Comparison of ENCODE assay signal across 1 cellular context in the genomic region with DNA sequence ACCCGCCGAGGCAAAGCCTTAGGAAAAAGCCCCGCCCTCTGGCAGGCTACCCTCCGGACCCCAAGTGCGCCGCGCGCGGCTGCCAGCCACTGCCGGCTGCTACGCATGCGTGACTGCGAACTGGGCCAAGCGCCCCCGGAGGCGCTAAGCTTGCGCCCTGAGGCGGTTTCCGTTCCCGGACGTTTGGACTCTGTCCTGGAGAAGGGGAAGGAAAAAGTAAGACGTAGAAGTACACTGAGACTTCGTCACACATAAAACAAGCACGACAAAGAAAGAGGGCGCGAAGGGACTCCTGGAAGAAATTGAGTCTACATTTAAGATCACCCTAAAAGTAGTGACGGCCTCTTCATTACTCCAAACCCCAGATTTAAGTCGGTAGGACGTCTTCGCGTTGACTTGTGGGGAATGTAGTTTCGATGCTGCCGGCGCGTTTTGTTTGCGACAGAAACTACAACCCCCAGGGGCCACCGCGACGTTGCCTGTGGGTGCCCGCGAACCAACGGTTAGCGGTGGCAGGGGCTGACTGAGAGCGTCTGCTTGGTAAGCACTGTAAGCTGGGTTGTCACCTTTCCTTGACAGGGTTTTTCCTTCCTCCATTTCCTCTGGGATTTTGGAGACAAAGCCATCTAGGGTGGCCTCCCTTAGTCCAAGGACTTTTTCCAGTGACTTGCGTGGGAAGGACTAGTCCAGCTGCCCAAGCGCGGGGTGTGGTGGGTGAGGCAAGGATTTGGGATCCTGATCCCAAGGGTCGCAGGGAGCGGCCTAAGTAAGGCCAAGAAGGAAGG.
A peak's percentile ranks its signal among the peaks of the same experiment; 100 is the strongest.
TF ChIP-seq lines count a peak whose summit lies in the region.

A gene (plus strand): TSS at position 472 of the 785 bp plus-strand sequence. CDS start 49,715 bp downstream, outside the sequence.

TF ChIP-seq in K562, 482 proteins besides CTCF, POLR2A, EP300 and RAD21 (continued from another document):
- TF ChIP-seq, protein P1, sequence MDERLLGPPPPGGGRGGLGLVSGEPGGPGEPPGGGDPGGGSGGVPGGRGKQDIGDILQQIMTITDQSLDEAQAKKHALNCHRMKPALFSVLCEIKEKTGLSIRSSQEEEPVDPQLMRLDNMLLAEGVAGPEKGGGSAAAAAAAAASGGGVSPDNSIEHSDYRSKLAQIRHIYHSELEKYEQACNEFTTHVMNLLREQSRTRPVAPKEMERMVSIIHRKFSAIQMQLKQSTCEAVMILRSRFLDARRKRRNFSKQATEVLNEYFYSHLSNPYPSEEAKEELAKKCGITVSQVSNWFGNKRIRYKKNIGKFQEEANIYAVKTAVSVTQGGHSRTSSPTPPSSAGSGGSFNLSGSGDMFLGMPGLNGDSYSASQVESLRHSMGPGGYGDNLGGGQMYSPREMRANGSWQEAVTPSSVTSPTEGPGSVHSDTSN (CRISPR knock-in tag; IDR thresholded peaks at IDR 0.05; ENCODE audit: low read depth) = no peak
- TF ChIP-seq, protein P1 (tag; conservative IDR thresholded peaks at IDR 0.05; ENCODE audit: low read depth) = no peak
- TF ChIP-seq FOXP1 (CRISPR knock-in tag; IDR thresholded peaks at IDR 0.05) (no peak), RCOR1 (IDR thresholded peaks at IDR 0.05; ENCODE audit: borderline replicate concordance in 1 of 2, low read depth in 2 of 2, low read length in 2 of 2) (peak in 1 of 2 experiments; percentile 47; a peak in 1 of 4 replicates), PRMT5 (CRISPR knock-in tag; IDR thresholded peaks at IDR 0.05) (no peak), KAT2B (IDR thresholded peaks at IDR 0.05; ENCODE audit: low read depth, low read length) (no peak), CTBP1 (IDR thresholded peaks at IDR 0.05; ENCODE audit: borderline replicate concordance) (peak; percentile 63; the same call in 1 of the 2 replicates), ATF1 (CRISPR knock-in tag; IDR thresholded peaks at IDR 0.05) (peak; percentile 86; the same call in 1 of the 2 replicates), ATF1 (tag; IDR thresholded peaks at IDR 0.05) (peak; percentile 99), ZNF76 (CRISPR knock-in tag; IDR thresholded peaks at IDR 0.05; ENCODE audit: borderline replicate concordance) (0 out of 2 replicates have a peak, but pooled peaks have one; percentile 14), HCFC1 (IDR thresholded peaks at IDR 0.05; ENCODE audit: low read depth, low read length) (peak; percentile 97), EP400 (IDR thresholded peaks at IDR 0.05) (peak; percentile 75), ZNF12 (CRISPR knock-in tag; IDR thresholded peaks at IDR 0.05) (no peak), FOXK1 (CRISPR knock-in tag; IDR thresholded peaks at IDR 0.05; ENCODE audit: borderline replicate concordance) (0 out of 2 replicates have a peak, but pooled peaks have one; percentile 19), KAT8 (IDR thresholded peaks at IDR 0.05; ENCODE audit: low read depth) (no peak), KLF1 (tag; IDR thresholded peaks at IDR 0.05) (no peak), TCF3 (CRISPR knock-in tag; IDR thresholded peaks at IDR 0.05) (0 out of 2 replicates have a peak, but pooled peaks have one; percentile 2), SRF (CRISPR knock-in tag; IDR thresholded peaks at IDR 0.05) (peak in 1 of 2 experiments; percentile 63; a peak in 2 of 4 replicates), HEY1 (CRISPR knock-in tag; IDR thresholded peaks at IDR 0.05; ENCODE audit: borderline replicate concordance) (no peak), KHSRP (IDR thresholded peaks at IDR 0.05) (no peak), RBBP5 (IDR thresholded peaks at IDR 0.05; ENCODE audit: borderline replicate concordance, insufficient read depth, low read length, poor library complexity, severe bottlenecking) (peak; percentile 57), ZBTB1 (CRISPR knock-in tag; IDR thresholded peaks at IDR 0.05; ENCODE audit: borderline replicate concordance, low read depth) (no peak), TOE1 (IDR thresholded peaks at IDR 0.05; ENCODE audit: borderline replicate concordance) (0 out of 2 replicates have a peak, but pooled peaks have one; percentile 50), TOE1 (CRISPR knock-in tag; IDR thresholded peaks at IDR 0.05; ENCODE audit: borderline replicate concordance, low read depth) (0 out of 2 replicates have a peak, but pooled peaks have one; percentile 83), NCOR1 (IDR thresholded peaks at IDR 0.05) (no peak), CHD1 (IDR thresholded peaks at IDR 0.05; ENCODE audit: low read length) (peak; percentile 23)
- TF ChIP-seq, protein P2, sequence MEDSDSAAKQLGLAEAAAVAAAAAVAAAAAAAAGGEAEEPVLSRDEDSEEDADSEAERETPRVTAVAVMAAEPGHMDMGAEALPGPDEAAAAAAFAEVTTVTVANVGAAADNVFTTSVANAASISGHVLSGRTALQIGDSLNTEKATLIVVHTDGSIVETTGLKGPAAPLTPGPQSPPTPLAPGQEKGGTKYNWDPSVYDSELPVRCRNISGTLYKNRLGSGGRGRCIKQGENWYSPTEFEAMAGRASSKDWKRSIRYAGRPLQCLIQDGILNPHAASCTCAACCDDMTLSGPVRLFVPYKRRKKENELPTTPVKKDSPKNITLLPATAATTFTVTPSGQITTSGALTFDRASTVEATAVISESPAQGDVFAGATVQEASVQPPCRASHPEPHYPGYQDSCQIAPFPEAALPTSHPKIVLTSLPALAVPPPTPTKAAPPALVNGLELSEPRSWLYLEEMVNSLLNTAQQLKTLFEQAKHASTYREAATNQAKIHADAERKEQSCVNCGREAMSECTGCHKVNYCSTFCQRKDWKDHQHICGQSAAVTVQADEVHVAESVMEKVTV (CRISPR knock-in tag; IDR thresholded peaks at IDR 0.05) = no peak
- TF ChIP-seq, protein P3, sequence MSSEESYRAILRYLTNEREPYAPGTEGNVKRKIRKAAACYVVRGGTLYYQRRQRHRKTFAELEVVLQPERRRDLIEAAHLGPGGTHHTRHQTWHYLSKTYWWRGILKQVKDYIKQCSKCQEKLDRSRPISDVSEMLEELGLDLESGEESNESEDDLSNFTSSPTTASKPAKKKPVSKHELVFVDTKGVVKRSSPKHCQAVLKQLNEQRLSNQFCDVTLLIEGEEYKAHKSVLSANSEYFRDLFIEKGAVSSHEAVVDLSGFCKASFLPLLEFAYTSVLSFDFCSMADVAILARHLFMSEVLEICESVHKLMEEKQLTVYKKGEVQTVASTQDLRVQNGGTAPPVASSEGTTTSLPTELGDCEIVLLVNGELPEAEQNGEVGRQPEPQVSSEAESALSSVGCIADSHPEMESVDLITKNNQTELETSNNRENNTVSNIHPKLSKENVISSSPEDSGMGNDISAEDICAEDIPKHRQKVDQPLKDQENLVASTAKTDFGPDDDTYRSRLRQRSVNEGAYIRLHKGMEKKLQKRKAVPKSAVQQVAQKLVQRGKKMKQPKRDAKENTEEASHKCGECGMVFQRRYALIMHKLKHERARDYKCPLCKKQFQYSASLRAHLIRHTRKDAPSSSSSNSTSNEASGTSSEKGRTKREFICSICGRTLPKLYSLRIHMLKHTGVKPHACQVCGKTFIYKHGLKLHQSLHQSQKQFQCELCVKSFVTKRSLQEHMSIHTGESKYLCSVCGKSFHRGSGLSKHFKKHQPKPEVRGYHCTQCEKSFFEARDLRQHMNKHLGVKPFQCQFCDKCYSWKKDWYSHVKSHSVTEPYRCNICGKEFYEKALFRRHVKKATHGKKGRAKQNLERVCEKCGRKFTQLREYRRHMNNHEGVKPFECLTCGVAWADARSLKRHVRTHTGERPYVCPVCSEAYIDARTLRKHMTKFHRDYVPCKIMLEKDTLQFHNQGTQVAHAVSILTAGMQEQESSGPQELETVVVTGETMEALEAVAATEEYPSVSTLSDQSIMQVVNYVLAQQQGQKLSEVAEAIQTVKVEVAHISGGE (CRISPR knock-in tag; IDR thresholded peaks at IDR 0.05) = peak in 1 of 3 experiments; percentile 84; a peak in 2 of 6 replicates
- TF ChIP-seq, protein P4, sequence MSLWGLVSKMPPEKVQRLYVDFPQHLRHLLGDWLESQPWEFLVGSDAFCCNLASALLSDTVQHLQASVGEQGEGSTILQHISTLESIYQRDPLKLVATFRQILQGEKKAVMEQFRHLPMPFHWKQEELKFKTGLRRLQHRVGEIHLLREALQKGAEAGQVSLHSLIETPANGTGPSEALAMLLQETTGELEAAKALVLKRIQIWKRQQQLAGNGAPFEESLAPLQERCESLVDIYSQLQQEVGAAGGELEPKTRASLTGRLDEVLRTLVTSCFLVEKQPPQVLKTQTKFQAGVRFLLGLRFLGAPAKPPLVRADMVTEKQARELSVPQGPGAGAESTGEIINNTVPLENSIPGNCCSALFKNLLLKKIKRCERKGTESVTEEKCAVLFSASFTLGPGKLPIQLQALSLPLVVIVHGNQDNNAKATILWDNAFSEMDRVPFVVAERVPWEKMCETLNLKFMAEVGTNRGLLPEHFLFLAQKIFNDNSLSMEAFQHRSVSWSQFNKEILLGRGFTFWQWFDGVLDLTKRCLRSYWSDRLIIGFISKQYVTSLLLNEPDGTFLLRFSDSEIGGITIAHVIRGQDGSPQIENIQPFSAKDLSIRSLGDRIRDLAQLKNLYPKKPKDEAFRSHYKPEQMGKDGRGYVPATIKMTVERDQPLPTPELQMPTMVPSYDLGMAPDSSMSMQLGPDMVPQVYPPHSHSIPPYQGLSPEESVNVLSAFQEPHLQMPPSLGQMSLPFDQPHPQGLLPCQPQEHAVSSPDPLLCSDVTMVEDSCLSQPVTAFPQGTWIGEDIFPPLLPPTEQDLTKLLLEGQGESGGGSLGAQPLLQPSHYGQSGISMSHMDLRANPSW (CRISPR knock-in tag; IDR thresholded peaks at IDR 0.05) = no peak
- TF ChIP-seq, protein P5, sequence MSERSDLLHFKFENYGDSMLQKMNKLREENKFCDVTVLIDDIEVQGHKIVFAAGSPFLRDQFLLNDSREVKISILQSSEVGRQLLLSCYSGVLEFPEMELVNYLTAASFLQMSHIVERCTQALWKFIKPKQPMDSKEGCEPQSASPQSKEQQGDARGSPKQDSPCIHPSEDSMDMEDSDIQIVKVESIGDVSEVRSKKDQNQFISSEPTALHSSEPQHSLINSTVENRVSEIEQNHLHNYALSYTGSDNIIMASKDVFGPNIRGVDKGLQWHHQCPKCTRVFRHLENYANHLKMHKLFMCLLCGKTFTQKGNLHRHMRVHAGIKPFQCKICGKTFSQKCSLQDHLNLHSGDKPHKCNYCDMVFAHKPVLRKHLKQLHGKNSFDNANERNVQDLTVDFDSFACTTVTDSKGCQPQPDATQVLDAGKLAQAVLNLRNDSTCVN (CRISPR knock-in tag; IDR thresholded peaks at IDR 0.05) = no peak
- TF ChIP-seq, protein P6, sequence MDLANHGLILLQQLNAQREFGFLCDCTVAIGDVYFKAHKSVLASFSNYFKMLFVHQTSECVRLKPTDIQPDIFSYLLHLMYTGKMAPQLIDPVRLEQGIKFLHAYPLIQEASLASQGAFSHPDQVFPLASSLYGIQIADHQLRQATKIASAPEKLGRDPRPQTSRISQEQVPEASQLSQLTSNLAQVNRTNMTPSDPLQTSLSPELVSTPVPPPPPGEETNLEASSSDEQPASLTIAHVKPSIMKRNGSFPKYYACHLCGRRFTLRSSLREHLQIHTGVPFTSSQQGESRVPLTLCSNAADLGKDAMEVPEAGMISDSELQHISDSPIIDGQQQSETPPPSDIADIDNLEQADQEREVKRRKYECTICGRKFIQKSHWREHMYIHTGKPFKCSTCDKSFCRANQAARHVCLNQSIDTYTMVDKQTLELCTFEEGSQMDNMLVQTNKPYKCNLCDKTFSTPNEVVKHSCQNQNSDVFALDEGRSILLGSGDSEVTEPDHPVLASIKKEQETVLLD (IDR thresholded peaks at IDR 0.05) = peak; percentile 92
TF ChIP-seq in K562: peak in this region for 137.
